Comparison of ENCODE assay signal across 8 cellular contexts in the genomic region with DNA sequence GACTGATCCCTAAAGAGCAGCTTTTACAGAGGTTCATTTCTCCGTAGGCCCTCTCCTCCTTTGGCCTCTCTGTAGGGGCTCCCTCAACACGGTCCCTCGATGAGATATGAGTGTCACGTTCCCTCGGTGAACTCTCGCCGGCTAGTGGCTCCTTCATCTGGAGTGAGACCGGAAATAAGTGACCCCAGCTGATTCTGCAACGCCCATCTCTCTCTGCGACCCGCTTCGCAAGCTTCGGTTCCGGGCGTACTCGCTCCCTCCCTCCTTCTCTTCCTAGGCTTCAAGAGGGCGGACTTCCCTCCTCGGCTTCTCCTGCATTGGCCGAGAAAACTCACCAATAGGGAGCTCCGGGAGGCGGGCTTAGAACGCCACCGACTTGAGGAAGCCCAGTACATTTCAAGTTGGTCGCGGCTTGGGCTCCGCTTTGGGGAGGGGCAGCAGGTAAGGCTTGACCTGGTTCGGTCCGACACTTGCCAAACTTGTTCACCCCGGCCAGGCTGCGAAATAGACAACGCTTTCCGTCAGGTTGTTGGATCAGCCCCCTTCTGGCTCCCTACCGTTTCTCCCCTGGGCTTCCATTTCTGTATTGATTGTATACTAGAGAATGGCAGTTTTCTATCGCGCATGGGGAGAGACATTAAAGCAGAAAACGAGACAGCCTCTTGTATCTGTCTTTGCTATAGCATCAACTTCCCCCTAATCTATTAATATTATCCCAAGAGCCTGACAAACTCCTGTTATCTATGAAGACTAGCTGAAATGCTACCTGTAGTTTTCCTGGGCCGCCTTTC. TPM values are rescaled to one million over a fixed set of nuclear protein-coding genes. Genes with fewer than 3 reads are reported as not detected.
DNase-seq lines count a peak whose midpoint lies in the region; ATAC-seq and TF ChIP-seq lines count a peak whose summit lies in the region.

ANKRD34A (minus strand) TSS at position 248 of the 791 bp plus-strand sequence. CDS start 2,816 bp downstream, outside the sequence.
POLR3GL (plus strand) TSS at position 363 of the 791 bp plus-strand sequence. CDS start 10,176 bp downstream, outside the sequence.

- no peak for TF ChIP-seq CTCF in ascending aorta (IDR thresholded peaks at IDR 0.05)

- ATAC-seq in GM18502 (IDR thresholded peaks at IDR 0.05; ENCODE audit: poor library complexity, unreplicated experiment): peak; percentile 88
- peak; percentile 87 for ATAC-seq in HG02938 (IDR thresholded peaks at IDR 0.05; ENCODE audit: unreplicated experiment)

- peak; percentile 95 for DNase-seq in NCI-H187 treated with DMSO at 0.1 percent for 48 hours (lab: John Stamatoyannopoulos, UW)
- DNase-seq in T-helper 2 cell treated with Interferon-gamma antibody and Interleukin-4, amounts not matched to agents 5 μg/mL and 100 μg/mL, for 36 hours (ENCODE audit: low spot score): peak; percentile 92
- DNase-seq in ascending aorta (ENCODE audit: low spot score in 2 of 2): peak; percentile 94 to 99
- DNase-seq in hippocampal formation (lab: John Stamatoyannopoulos, UW): peak; percentile 92 to 97
- DNase-seq in renal cortical epithelial cell (ENCODE audit: low read depth): peak; percentile 94
- DNase-seq in cortex of kidney (lab: John Stamatoyannopoulos, UW): no peak

- H3K27ac ChIP-seq in ascending aorta: peak within 1 kb of the TSS; percentile 96 to 97

- intact Hi-C loops in ascending aorta (cut with DNase I): loop anchor here (5.0 kb wide), 2 partner anchors 33 to 48 kb away; partner anchors contain the start of gene TXNIP

- peaks cover 17 to 34% of the 10 kb centered on the region in 2 donors for H3K4me1 ChIP-seq in ascending aorta

- peak within 1 kb of the TSS; percentile 86 for H3K27ac Mint-ChIP-seq in T-helper 2 cell treated with Interferon-gamma antibody and Interleukin-4, amounts not matched to agents 5 μg/mL and 100 μg/mL, for 36 hours

- H3K27me3 Mint-ChIP-seq in T-helper 2 cell treated with Interferon-gamma antibody and Interleukin-4, amounts not matched to agents 5 μg/mL and 100 μg/mL, for 36 hours (ENCODE audit: low read depth): no peaks in the 10 kb centered on the region

- H3K4me1 Mint-ChIP-seq in T-helper 2 cell treated with Interferon-gamma antibody and Interleukin-4, amounts not matched to agents 5 μg/mL and 100 μg/mL, for 36 hours (ENCODE audit: low read depth): peaks cover 38% of the 10 kb centered on the region

- peaks cover 4% of the 10 kb centered on the region for H3K9me3 Mint-ChIP-seq in T-helper 2 cell treated with Interferon-gamma antibody and Interleukin-4, amounts not matched to agents 5 μg/mL and 100 μg/mL, for 36 hours

- H3K4me3 ChIP-seq in ascending aorta: peak within 1 kb of the TSS; percentile 65 to 92

- H3K36me3 ChIP-seq in ascending aorta: no peaks in the 10 kb centered on the region

- H3K9me3 ChIP-seq in ascending aorta: no peaks in the 10 kb centered on the region

- peaks cover 10% of the 10 kb centered on the region for H3K36me3 Mint-ChIP-seq in T-helper 2 cell treated with Interferon-gamma antibody and Interleukin-4, amounts not matched to agents 5 μg/mL and 100 μg/mL, for 36 hours (ENCODE audit: low read depth)

- no peaks in the 10 kb centered on the region for H3K27me3 ChIP-seq in ascending aorta

- peak within 1 kb of the TSS; percentile 97 for H3K4me3 Mint-ChIP-seq in T-helper 2 cell treated with Interferon-gamma antibody and Interleukin-4, amounts not matched to agents 5 μg/mL and 100 μg/mL, for 36 hours

RNA-seq across cellular contexts. Expression of gene ANKRD34A, which starts in this region (rescaled TPM):
- total RNA-seq in ascending aorta (13.6 TPM), renal cortical epithelial cell (0.15 TPM in 1 of 2 replicates, not detected in the other)

RNA-seq across cellular contexts. Expression of gene POLR3GL, which starts in this region (rescaled TPM):
- total RNA-seq in ascending aorta (22.9 TPM), renal cortical epithelial cell (8.9 and 12.4 TPM in 2 replicates)

Comparison
In these comparisons a context has a peak if more than half of its experiments do, and no peak if none do; other contexts are left out.
1. RNA of gene ANKRD34A (total RNA-seq): 13.6 TPM in ascending aorta (single experiment); 0.15 TPM in renal cortical epithelial cell; every median in the first group is over 10 times any median in the second.